In genomic region chr11:96207459-96208449, GRCh38 we compare ENCODE assay signal across 8 cellular contexts.
DNase-seq lines count a peak whose midpoint lies in the region; ATAC-seq, FAIRE-seq and TF ChIP-seq lines count a peak whose summit lies in the region.

No MANE protein-coding gene starts in this region.

- 0 out of 5 replicates have a peak, but pooled peaks cover 0 to 2% of the 10 kb centered on the region in 2 experiments for H3K36me3 ChIP-seq in HepG2 (replicated peaks in 1 of 2; ENCODE audit: control insufficient read depth in 1 of 2, insufficient read depth in 2 of 2, low read length in 2 of 2)

- no peaks in the 10 kb centered on the region for H3K27me3 ChIP-seq in HepG2 (ENCODE audit: control insufficient read depth in 1 of 2, insufficient read depth in 2 of 2, low read length in 2 of 2)

- H3K9ac ChIP-seq in HepG2 (ENCODE audit: insufficient read depth, low read depth, low read length) = no peak overlapping the region

- no peak overlapping the region for H2AFZ ChIP-seq in HepG2 (ENCODE audit: low read length)

- FAIRE-seq in A549 (lab: Jason Lieb, UNC) = no peak
- no peak for FAIRE-seq in HepG2 (lab: Jason Lieb, UNC)

- no peaks in the 10 kb centered on the region for H3K9me3 Mint-ChIP-seq in activated CD4-positive, alpha-beta memory T cell treated with anti-CD3 and anti-CD28 coated beads for 36 hours

- TF ChIP-seq RAD21 in A549 (conservative IDR thresholded peaks at IDR 0.05 in 1 of 2, IDR thresholded peaks at IDR 0.05 in 1 of 2) (no peak), HepG2 (CRISPR knock-in tag; IDR thresholded peaks at IDR 0.05) (no peak)

- DNase-seq in A549 (ENCODE audit: low read depth in 1 of 2, low spot score in 1 of 2) = no peak
- peak; percentile 44 for DNase-seq in activated CD4-positive, alpha-beta memory T cell treated with anti-CD3 and anti-CD28 coated beads for 36 hours
- peak; percentile 84 for DNase-seq in HepG2 (ENCODE audit: low spot score)
- no peak for DNase-seq in NCI-H1417 treated with DMSO at 0.1 percent for 48 hours (lab: John Stamatoyannopoulos, UW)
- no peak for DNase-seq in ACHN
- DNase-seq in hepatic stellate cell (ENCODE audit: low spot score) = no peak
- no peak for DNase-seq in GM13977 (ENCODE audit: low spot score)

- POLR2A ChIA-PET in A549 (lab: Yijun Ruan, JAX) = no interaction called here
- POLR2A ChIA-PET in activated CD4-positive, alpha-beta memory T cell treated with anti-CD3 and anti-CD28 coated beads for 36 hours (lab: Charles Lee) = interaction anchor here (0.6 to 1.0 kb wide), 2 partner anchors 135 to 182 kb away, joined by 3 to 4 read pairs; partner anchors contain the start of genes CCDC82, JRKL and MAML2
- POLR2A ChIA-PET in HepG2 (lab: Yijun Ruan, JAX) = interaction anchor here (0.9 to 1.0 kb wide), 2 partner anchors 30 to 182 kb away, joined by 3 read pairs; partner anchors contain the start of genes CCDC82 and JRKL

- H3K4me2 ChIP-seq in A549 (peak overlapping the region; percentile 8; the same call in 1 of the 3 replicates), HepG2 (ENCODE audit: low read depth, low read length) (peak overlapping the region; percentile 30)

- H3K4me3 ChIP-seq in A549 = no peak overlapping the region
- H3K4me3 ChIP-seq in HepG2 (replicated peaks in 1 of 3; ENCODE audit: insufficient read depth in 1 of 3, low read depth in 2 of 3, low read length in 3 of 3) = no peak overlapping the region; a peak in 1 of 6 replicates

- no peak for TF ChIP-seq CTCF in A549 (IDR thresholded peaks at IDR 0.05)
- TF ChIP-seq CTCF in HepG2 (CRISPR knock-in tag; IDR thresholded peaks at IDR 0.05) = no peak
- no peak for TF ChIP-seq CTCF in GM13977 (IDR thresholded peaks at IDR 0.05; ENCODE audit: extremely low read depth, insufficient read depth, missing control alignments)

- H3K27ac ChIP-seq in A549 (peak overlapping the region; percentile 13 to 40; a peak in 3 of 6 replicates), HepG2 (ENCODE audit: extremely low read length, insufficient read depth, low read length) (peak overlapping the region; percentile 58)

- intact Hi-C loops in activated CD4-positive, alpha-beta memory T cell treated with anti-CD3 and anti-CD28 coated beads for 36 hours (cut with micrococcal nuclease) = loop anchor here (1.0 to 10.0 kb wide), 5 partner anchors 9 to 973 kb away; partner anchors contain the start of genes JRKL and SESN3
- intact Hi-C loops in HepG2 (cut with micrococcal nuclease; ENCODE audit: unreplicated experiment) = no loop called here

- CTCF ChIA-PET in A549 (lab: Yijun Ruan, JAX) = interaction anchor here (0.8 kb wide), 1 partner anchor 21 kb away, joined by 3 read pairs; no protein-coding TSS in a partner anchor
- CTCF ChIA-PET in activated CD4-positive, alpha-beta memory T cell treated with anti-CD3 and anti-CD28 coated beads for 36 hours (lab: Charles Lee) = interaction anchor here (5.9 kb wide), 1 partner anchor 135 kb away, joined by 25 read pairs; the partner anchor contains the start of gene MAML2
- CTCF ChIA-PET in HepG2 (lab: Yijun Ruan, JAX; ENCODE audit: low intra/inter-chr PET ratio, low total read pairs) = no interaction called here

- peaks cover 85% of the 10 kb centered on the region for H3K4me1 Mint-ChIP-seq in activated CD4-positive, alpha-beta memory T cell treated with anti-CD3 and anti-CD28 coated beads for 36 hours (ENCODE audit: low read depth)

- TF ChIP-seq POLR2A in A549 (IDR thresholded peaks at IDR 0.05; ENCODE audit: low read length) (no peak), HepG2 (IDR thresholded peaks at IDR 0.05; ENCODE audit: insufficient read depth in 1 of 2, low read depth in 2 of 2, low read length in 2 of 2) (no peak)

- no peaks in the 10 kb centered on the region for H4K20me1 ChIP-seq in HepG2 (ENCODE audit: insufficient read depth, low read length)

- 42% methylated on average over 4 of the region's 5 CpGs for WGBS in A549 (ENCODE audit: missing lambda C conversion rate)
- 47% methylated on average over 5 of the region's 5 CpGs for WGBS in HepG2 (ENCODE audit: low lambda C conversion rate)

- in situ Hi-C loops in HepG2 (cut with HindIII; ENCODE audit: extremely low pct_ligation_motif_present, low pct_unique_long_range_greater_than_20kb) (no loop called here), ACHN (cut with HindIII; ENCODE audit: low pct_ligation_motif_present, low pct_unique_long_range_greater_than_20kb, low sequenced_read_pairs) (no loop called here), GM13977 (cut with MboI; ENCODE audit: low pct_unique_long_range_greater_than_20kb, low sequenced_read_pairs, unreplicated experiment) (no loop called here)

- H3K36me3 Mint-ChIP-seq in activated CD4-positive, alpha-beta memory T cell treated with anti-CD3 and anti-CD28 coated beads for 36 hours = peaks cover 12% of the 10 kb centered on the region

- peaks cover 2% of the 10 kb centered on the region for H3K79me2 ChIP-seq in HepG2 (ENCODE audit: insufficient read depth, low read length)

- peaks cover 33% of the 10 kb centered on the region for H3K4me1 ChIP-seq in A549
- H3K4me1 ChIP-seq in HepG2 (ENCODE audit: insufficient read depth, low read length) = peaks cover 39% of the 10 kb centered on the region

- no TSS peak for BruUV-seq in HepG2 (replicated peaks; lab: Mats Ljungman, UMichigan)

- no peaks in the 10 kb centered on the region for H3K27me3 Mint-ChIP-seq in activated CD4-positive, alpha-beta memory T cell treated with anti-CD3 and anti-CD28 coated beads for 36 hours

- TF ChIP-seq EP300 in A549 (IDR thresholded peaks at IDR 0.05) = no peak
- peak in 1 of 2 experiments; percentile 87; a peak in 2 of 4 replicates for TF ChIP-seq EP300 in HepG2 (IDR thresholded peaks at IDR 0.05; ENCODE audit: low read depth in 2 of 2, low read length in 2 of 2)
- peak; percentile 72; the same call in 1 of the 2 replicates for TF ChIP-seq EP300 in HepG2 (CRISPR knock-in tag; IDR thresholded peaks at IDR 0.05; ENCODE audit: borderline replicate concordance)

- ATAC-seq in A549 (no peak), HG03066 (IDR thresholded peaks at IDR 0.05; ENCODE audit: low read depth, unreplicated experiment) (peak; percentile 57), HepG2 (peak; percentile 94)

- H3K4me3 Mint-ChIP-seq in activated CD4-positive, alpha-beta memory T cell treated with anti-CD3 and anti-CD28 coated beads for 36 hours = peak overlapping the region; percentile 55

- peak overlapping the region; percentile 91 for H3K27ac Mint-ChIP-seq in activated CD4-positive, alpha-beta memory T cell treated with anti-CD3 and anti-CD28 coated beads for 36 hours

- H3K9me3 ChIP-seq in A549 (no peaks in the 10 kb centered on the region), HepG2 (ENCODE audit: low read length) (no peaks in the 10 kb centered on the region)

TF ChIP-seq in A549, 52 proteins besides CTCF, POLR2A, EP300 and RAD21 (continues in another document):
- TF ChIP-seq CBX8 (IDR thresholded peaks at IDR 0.05) (no peak), ZFP36 (IDR thresholded peaks at IDR 0.05; ENCODE audit: borderline replicate concordance, partially characterized antibody) (no peak), SMC3 (IDR thresholded peaks at IDR 0.05) (no peak), ZNF302 (CRISPR knock-in tag; IDR thresholded peaks at IDR 0.05) (no peak), MAFK (IDR thresholded peaks at IDR 0.05; ENCODE audit: partially characterized antibody) (no peak), RCOR1 (IDR thresholded peaks at IDR 0.05; ENCODE audit: low read depth, low read length) (no peak), HEYL (CRISPR knock-in tag; IDR thresholded peaks at IDR 0.05) (no peak), HOXB5 (CRISPR knock-in tag; IDR thresholded peaks at IDR 0.05) (no peak), RFX5 (IDR thresholded peaks at IDR 0.05) (no peak), MAZ (IDR thresholded peaks at IDR 0.05; ENCODE audit: borderline replicate concordance, low read depth, low read length) (no peak), KDM1A (IDR thresholded peaks at IDR 0.05; ENCODE audit: low read depth) (no peak), KDM5A (IDR thresholded peaks at IDR 0.05) (no peak), ZSCAN20 (CRISPR knock-in tag; IDR thresholded peaks at IDR 0.05) (no peak), USF2 (IDR thresholded peaks at IDR 0.05) (no peak), FOSB (CRISPR knock-in tag; IDR thresholded peaks at IDR 0.05) (no peak), CBX2 (IDR thresholded peaks at IDR 0.05; ENCODE audit: borderline replicate concordance, low read depth) (no peak)

TF ChIP-seq in HepG2, 621 proteins besides CTCF, POLR2A, EP300 and RAD21 (continues in another document):
- TF ChIP-seq ZFP90 (CRISPR knock-in tag; IDR thresholded peaks at IDR 0.05; ENCODE audit: borderline replicate concordance) (no peak), MIER3 (CRISPR knock-in tag; IDR thresholded peaks at IDR 0.05; ENCODE audit: borderline replicate concordance) (peak; percentile 50; the same call in 1 of the 2 replicates), SATB2 (CRISPR knock-in tag; IDR thresholded peaks at IDR 0.05) (no peak), BRCA1 (CRISPR knock-in tag; IDR thresholded peaks at IDR 0.05) (no peak), ZNF563 (CRISPR knock-in tag; IDR thresholded peaks at IDR 0.05) (no peak), SETDB1 (CRISPR knock-in tag; IDR thresholded peaks at IDR 0.05; ENCODE audit: borderline replicate concordance) (no peak), FOXP4 (CRISPR knock-in tag; IDR thresholded peaks at IDR 0.05) (peak; percentile 87), DRAP1 (CRISPR knock-in tag; IDR thresholded peaks at IDR 0.05) (peak; percentile 56), ZNF790 (CRISPR knock-in tag; IDR thresholded peaks at IDR 0.05; ENCODE audit: borderline replicate concordance) (no peak), SMAD1 (CRISPR knock-in tag; IDR thresholded peaks at IDR 0.05; ENCODE audit: borderline replicate concordance, low read depth) (no peak)

Comparison
In these comparisons a context has a peak if more than half of its experiments do, and no peak if none do; other contexts are left out.
1. ATAC-seq: peak in HG03066 (single experiment) and HepG2 (single experiment); none in A549 (0 of 2).
2. DNase-seq: peak in activated CD4-positive, alpha-beta memory T cell treated with anti-CD3 and anti-CD28 coated beads for 36 hours (single experiment) and HepG2 (single experiment); none in A549 (0 of 2), NCI-H1417 treated with DMSO at 0.1 percent for 48 hours (single experiment), ACHN (single experiment), hepatic stellate cell (single experiment) and GM13977 (single experiment).
3. Of the 38 proteins assayed by ChIP-seq in both HepG2 and A549: peak only in HepG2: EP300, FOSL2 and HDAC2; only in A549: none; in both: none; in neither: 35.